In genomic region chr9:38472583-38473249, GRCh38 we compare ENCODE assay signal across 5 cellular contexts. TPM values are rescaled to one million over a fixed set of nuclear protein-coding genes. Genes with fewer than 3 reads are reported as not detected.
"Had no signal": no experiment of that assay in that cellular context is flagged by ENCODE, and none has a peak within 500 bp of the region (broad histone marks: within the 10 kb centered on the region; RNA-seq: fewer than 3 reads in every experiment).

No MANE protein-coding gene starts in this region.

RNA-seq across cellular contexts. Expression of gene IGFBPL1, which starts 48.5 kb away (rescaled TPM):
- total RNA-seq: activated CD4-positive, alpha-beta T cell treated with anti-CD3 and anti-CD28 coated beads, Interleukin-2, amount 10 ng/mL, durations not matched to agents 24 days and 14 days; activated T-helper 1 cell treated with anti-CD3 and anti-CD28 coated beads, Interleukin-12 subunit alpha, Interleukin-12 subunit beta, Interleukin-2, Interleukin-4 antibody, amounts not matched to agents 30 ng/mL and 10 ng/mL and 1 ng/mL, durations not matched to agents 14 hours and 24 hours and 36 hours; bronchial epithelial cell; left ventricle myocardium superior; natural killer cell treated with Interleukin-12 subunit alpha and Interleukin-12 subunit beta and Interleukin-15 and Interleukin-18, amount 100 ng/mL, for 72 hours had no signal
